In genomic region chr12:46516933-46517578, GRCh38 we compare ENCODE assay signal across 1 cellular context.
TF ChIP-seq lines count a peak whose summit lies in the region.

No MANE protein-coding gene starts in this region.

TF ChIP-seq in GM12878, 131 proteins besides CTCF, POLR2A, EP300 and RAD21 (continued from another document and continues in another):
- TF ChIP-seq PBX3 (IDR thresholded peaks at IDR 0.05; ENCODE audit: insufficient replicate concordance, low read depth, low read length) (no peak), SPI1 (IDR thresholded peaks at IDR 0.05; ENCODE audit: borderline replicate concordance, insufficient read depth, low read depth, low read length) (peak; percentile 49; the same call in 1 of the 2 replicates), RELB (IDR thresholded peaks at IDR 0.05; ENCODE audit: low read depth) (peak; percentile 26; the same call in 1 of the 2 replicates), SP1 (IDR thresholded peaks at IDR 0.05; ENCODE audit: low read depth, low read length) (peak; percentile 34), ZZZ3 (IDR thresholded peaks at IDR 0.05; ENCODE audit: control insufficient read depth, insufficient read length, low read depth) (no peak), CHD4 (IDR thresholded peaks at IDR 0.05) (no peak), JUND (IDR thresholded peaks at IDR 0.05; ENCODE audit: low read depth, low read length) (no peak), RFX5 (IDR thresholded peaks at IDR 0.05; ENCODE audit: low read depth, low read length) (no peak), TCF3 (IDR thresholded peaks at IDR 0.05; ENCODE audit: borderline replicate concordance, insufficient read depth, low read depth, low read length) (no peak), IRF4 (IDR thresholded peaks at IDR 0.05; ENCODE audit: low read depth, low read length) (peak; percentile 51; the same call in 1 of the 2 replicates), HCFC1 (IDR thresholded peaks at IDR 0.05; ENCODE audit: low read length) (no peak), TCF12 (IDR thresholded peaks at IDR 0.05; ENCODE audit: low read depth, low read length) (no peak), KDM1A (IDR thresholded peaks at IDR 0.05; ENCODE audit: borderline replicate concordance) (no peak), NFIC (IDR thresholded peaks at IDR 0.05; ENCODE audit: low read depth, low read length) (peak; percentile 67), BMI1 (IDR thresholded peaks at IDR 0.05; ENCODE audit: borderline replicate concordance) (no peak), SMC3 (IDR thresholded peaks at IDR 0.05; ENCODE audit: borderline replicate concordance, low read length) (peak; percentile 12; the same call in 1 of the 2 replicates), ATF2 (IDR thresholded peaks at IDR 0.05; ENCODE audit: low read length) (peak; percentile 66), RAD51 (IDR thresholded peaks at IDR 0.05) (no peak), STAT3 (IDR thresholded peaks at IDR 0.05; ENCODE audit: low read depth, low read length) (no peak), MEF2B (IDR thresholded peaks at IDR 0.05; ENCODE audit: partially characterized antibody, poor library complexity, severe bottlenecking) (peak; percentile 22), KAT2A (conservative IDR thresholded peaks at IDR 0.05; ENCODE audit: control insufficient read depth, low read depth, low read length) (no peak), ZSCAN29 (IDR thresholded peaks at IDR 0.05) (no peak), RELA (IDR thresholded peaks at IDR 0.05; ENCODE audit: borderline replicate concordance, partially characterized antibody) (no peak), IKZF1 (conservative IDR thresholded peaks at IDR 0.05) (peak; percentile 27), ZNF217 (IDR thresholded peaks at IDR 0.05) (no peak), CHD2 (IDR thresholded peaks at IDR 0.05; ENCODE audit: borderline replicate concordance, low read depth, low read length) (0 out of 2 replicates have a peak, but pooled peaks have one; percentile 36), CREB1 (IDR thresholded peaks at IDR 0.05; ENCODE audit: low read depth) (no peak), SMARCA5 (IDR thresholded peaks at IDR 0.05) (no peak; the same call in 1 of the 2 replicates), NR2C2 (IDR thresholded peaks at IDR 0.05; ENCODE audit: borderline replicate concordance, control insufficient read depth, insufficient read length, low read depth) (no peak), BCLAF1 (IDR thresholded peaks at IDR 0.05) (no peak), TAF1 (IDR thresholded peaks at IDR 0.05; ENCODE audit: borderline replicate concordance, low read depth, low read length) (peak; percentile 69; the same call in 1 of the 2 replicates), USF2 (IDR thresholded peaks at IDR 0.05; ENCODE audit: borderline replicate concordance, low read depth, low read length) (no peak), ZNF207 (IDR thresholded peaks at IDR 0.05; ENCODE audit: borderline replicate concordance) (no peak)
- TF ChIP-seq, protein P1, sequence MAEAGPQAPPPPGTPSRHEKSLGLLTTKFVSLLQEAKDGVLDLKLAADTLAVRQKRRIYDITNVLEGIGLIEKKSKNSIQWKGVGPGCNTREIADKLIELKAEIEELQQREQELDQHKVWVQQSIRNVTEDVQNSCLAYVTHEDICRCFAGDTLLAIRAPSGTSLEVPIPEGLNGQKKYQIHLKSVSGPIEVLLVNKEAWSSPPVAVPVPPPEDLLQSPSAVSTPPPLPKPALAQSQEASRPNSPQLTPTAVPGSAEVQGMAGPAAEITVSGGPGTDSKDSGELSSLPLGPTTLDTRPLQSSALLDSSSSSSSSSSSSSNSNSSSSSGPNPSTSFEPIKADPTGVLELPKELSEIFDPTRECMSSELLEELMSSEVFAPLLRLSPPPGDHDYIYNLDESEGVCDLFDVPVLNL (IDR thresholded peaks at IDR 0.05; ENCODE audit: low read depth, low read length), result no peak
- TF ChIP-seq, protein P2, sequence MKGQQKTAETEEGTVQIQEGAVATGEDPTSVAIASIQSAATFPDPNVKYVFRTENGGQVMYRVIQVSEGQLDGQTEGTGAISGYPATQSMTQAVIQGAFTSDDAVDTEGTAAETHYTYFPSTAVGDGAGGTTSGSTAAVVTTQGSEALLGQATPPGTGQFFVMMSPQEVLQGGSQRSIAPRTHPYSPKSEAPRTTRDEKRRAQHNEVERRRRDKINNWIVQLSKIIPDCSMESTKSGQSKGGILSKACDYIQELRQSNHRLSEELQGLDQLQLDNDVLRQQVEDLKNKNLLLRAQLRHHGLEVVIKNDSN (IDR thresholded peaks at IDR 0.05; ENCODE audit: borderline replicate concordance, extremely low read length, insufficient read depth, low read depth, low read length), result no peak
- TF ChIP-seq, protein P3, sequence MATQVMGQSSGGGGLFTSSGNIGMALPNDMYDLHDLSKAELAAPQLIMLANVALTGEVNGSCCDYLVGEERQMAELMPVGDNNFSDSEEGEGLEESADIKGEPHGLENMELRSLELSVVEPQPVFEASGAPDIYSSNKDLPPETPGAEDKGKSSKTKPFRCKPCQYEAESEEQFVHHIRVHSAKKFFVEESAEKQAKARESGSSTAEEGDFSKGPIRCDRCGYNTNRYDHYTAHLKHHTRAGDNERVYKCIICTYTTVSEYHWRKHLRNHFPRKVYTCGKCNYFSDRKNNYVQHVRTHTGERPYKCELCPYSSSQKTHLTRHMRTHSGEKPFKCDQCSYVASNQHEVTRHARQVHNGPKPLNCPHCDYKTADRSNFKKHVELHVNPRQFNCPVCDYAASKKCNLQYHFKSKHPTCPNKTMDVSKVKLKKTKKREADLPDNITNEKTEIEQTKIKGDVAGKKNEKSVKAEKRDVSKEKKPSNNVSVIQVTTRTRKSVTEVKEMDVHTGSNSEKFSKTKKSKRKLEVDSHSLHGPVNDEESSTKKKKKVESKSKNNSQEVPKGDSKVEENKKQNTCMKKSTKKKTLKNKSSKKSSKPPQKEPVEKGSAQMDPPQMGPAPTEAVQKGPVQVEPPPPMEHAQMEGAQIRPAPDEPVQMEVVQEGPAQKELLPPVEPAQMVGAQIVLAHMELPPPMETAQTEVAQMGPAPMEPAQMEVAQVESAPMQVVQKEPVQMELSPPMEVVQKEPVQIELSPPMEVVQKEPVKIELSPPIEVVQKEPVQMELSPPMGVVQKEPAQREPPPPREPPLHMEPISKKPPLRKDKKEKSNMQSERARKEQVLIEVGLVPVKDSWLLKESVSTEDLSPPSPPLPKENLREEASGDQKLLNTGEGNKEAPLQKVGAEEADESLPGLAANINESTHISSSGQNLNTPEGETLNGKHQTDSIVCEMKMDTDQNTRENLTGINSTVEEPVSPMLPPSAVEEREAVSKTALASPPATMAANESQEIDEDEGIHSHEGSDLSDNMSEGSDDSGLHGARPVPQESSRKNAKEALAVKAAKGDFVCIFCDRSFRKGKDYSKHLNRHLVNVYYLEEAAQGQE (IDR thresholded peaks at IDR 0.05; ENCODE audit: low read depth, low read length), result no peak
- TF ChIP-seq, protein P4, sequence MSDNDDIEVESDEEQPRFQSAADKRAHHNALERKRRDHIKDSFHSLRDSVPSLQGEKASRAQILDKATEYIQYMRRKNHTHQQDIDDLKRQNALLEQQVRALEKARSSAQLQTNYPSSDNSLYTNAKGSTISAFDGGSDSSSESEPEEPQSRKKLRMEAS (IDR thresholded peaks at IDR 0.05; ENCODE audit: low read depth, low read length), result no peak
- TF ChIP-seq, protein P5, sequence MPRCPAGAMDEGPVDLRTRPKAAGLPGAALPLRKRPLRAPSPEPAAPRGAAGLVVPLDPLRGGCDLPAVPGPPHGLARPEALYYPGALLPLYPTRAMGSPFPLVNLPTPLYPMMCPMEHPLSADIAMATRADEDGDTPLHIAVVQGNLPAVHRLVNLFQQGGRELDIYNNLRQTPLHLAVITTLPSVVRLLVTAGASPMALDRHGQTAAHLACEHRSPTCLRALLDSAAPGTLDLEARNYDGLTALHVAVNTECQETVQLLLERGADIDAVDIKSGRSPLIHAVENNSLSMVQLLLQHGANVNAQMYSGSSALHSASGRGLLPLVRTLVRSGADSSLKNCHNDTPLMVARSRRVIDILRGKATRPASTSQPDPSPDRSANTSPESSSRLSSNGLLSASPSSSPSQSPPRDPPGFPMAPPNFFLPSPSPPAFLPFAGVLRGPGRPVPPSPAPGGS (IDR thresholded peaks at IDR 0.05; ENCODE audit: borderline replicate concordance, insufficient read depth, low read depth, low read length, poor library complexity, severe bottlenecking), result no peak
- TF ChIP-seq, protein P6, sequence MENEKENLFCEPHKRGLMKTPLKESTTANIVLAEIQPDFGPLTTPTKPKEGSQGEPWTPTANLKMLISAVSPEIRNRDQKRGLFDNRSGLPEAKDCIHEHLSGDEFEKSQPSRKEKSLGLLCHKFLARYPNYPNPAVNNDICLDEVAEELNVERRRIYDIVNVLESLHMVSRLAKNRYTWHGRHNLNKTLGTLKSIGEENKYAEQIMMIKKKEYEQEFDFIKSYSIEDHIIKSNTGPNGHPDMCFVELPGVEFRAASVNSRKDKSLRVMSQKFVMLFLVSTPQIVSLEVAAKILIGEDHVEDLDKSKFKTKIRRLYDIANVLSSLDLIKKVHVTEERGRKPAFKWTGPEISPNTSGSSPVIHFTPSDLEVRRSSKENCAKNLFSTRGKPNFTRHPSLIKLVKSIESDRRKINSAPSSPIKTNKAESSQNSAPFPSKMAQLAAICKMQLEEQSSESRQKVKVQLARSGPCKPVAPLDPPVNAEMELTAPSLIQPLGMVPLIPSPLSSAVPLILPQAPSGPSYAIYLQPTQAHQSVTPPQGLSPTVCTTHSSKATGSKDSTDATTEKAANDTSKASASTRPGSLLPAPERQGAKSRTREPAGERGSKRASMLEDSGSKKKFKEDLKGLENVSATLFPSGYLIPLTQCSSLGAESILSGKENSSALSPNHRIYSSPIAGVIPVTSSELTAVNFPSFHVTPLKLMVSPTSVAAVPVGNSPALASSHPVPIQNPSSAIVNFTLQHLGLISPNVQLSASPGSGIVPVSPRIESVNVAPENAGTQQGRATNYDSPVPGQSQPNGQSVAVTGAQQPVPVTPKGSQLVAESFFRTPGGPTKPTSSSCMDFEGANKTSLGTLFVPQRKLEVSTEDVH (IDR thresholded peaks at IDR 0.05; ENCODE audit: low read depth, partially characterized antibody), result no peak
- TF ChIP-seq, protein P7, sequence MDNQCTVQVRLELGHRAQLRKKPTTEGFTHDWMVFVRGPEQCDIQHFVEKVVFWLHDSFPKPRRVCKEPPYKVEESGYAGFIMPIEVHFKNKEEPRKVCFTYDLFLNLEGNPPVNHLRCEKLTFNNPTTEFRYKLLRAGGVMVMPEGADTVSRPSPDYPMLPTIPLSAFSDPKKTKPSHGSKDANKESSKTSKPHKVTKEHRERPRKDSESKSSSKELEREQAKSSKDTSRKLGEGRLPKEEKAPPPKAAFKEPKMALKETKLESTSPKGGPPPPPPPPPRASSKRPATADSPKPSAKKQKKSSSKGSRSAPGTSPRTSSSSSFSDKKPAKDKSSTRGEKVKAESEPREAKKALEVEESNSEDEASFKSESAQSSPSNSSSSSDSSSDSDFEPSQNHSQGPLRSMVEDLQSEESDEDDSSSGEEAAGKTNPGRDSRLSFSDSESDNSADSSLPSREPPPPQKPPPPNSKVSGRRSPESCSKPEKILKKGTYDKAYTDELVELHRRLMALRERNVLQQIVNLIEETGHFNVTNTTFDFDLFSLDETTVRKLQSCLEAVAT (IDR thresholded peaks at IDR 0.05), result no peak
